ENCODE assay signal across 1 cellular context in the genomic region with DNA sequence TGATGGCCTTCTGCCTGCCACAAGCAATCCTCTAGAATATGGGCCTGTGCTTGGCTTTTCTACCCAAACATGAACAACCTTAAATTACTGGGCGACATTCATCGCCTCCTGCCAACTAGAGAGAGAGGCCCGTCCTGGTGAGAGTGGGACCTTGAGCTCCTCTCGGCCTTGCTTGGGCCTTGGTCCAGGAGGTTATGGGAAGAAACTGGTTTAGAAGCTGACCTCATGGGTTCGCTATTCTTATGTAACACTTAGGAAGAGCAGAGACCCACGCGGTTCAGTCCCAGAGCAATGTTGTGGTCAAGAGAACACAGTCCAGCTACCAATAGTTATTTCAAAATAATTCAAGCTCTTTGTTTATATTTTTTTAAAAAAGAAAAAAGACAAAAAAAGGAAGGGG.
TF ChIP-seq lines count a peak whose summit lies in the region.

No MANE protein-coding gene starts in this region.

TF ChIP-seq in SK-N-SH treated with all-trans-retinoic acid at 6 μM for 48 hours, 23 proteins besides CTCF, POLR2A, EP300 and RAD21 (continued from another document):
- no peak for TF ChIP-seq PPARA (CRISPR knock-in tag; IDR thresholded peaks at IDR 0.05; ENCODE audit: borderline replicate concordance)
- no peak for TF ChIP-seq ESRRG (CRISPR knock-in tag; IDR thresholded peaks at IDR 0.05)
- no peak for TF ChIP-seq ZNF70 (CRISPR knock-in tag; IDR thresholded peaks at IDR 0.05)
- no peak for TF ChIP-seq ISL1 (CRISPR knock-in tag; IDR thresholded peaks at IDR 0.05)
- TF ChIP-seq ZNF8 (CRISPR knock-in tag; IDR thresholded peaks at IDR 0.05), result no peak
- TF ChIP-seq, protein P1, sequence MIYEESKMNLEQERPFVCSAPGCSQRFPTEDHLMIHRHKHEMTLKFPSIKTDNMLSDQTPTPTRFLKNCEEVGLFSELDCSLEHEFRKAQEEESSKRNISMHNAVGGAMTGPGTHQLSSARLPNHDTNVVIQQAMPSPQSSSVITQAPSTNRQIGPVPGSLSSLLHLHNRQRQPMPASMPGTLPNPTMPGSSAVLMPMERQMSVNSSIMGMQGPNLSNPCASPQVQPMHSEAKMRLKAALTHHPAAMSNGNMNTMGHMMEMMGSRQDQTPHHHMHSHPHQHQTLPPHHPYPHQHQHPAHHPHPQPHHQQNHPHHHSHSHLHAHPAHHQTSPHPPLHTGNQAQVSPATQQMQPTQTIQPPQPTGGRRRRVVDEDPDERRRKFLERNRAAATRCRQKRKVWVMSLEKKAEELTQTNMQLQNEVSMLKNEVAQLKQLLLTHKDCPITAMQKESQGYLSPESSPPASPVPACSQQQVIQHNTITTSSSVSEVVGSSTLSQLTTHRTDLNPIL (CRISPR knock-in tag; IDR thresholded peaks at IDR 0.05; ENCODE audit: low read depth), result no peak
- TF ChIP-seq, protein P2, sequence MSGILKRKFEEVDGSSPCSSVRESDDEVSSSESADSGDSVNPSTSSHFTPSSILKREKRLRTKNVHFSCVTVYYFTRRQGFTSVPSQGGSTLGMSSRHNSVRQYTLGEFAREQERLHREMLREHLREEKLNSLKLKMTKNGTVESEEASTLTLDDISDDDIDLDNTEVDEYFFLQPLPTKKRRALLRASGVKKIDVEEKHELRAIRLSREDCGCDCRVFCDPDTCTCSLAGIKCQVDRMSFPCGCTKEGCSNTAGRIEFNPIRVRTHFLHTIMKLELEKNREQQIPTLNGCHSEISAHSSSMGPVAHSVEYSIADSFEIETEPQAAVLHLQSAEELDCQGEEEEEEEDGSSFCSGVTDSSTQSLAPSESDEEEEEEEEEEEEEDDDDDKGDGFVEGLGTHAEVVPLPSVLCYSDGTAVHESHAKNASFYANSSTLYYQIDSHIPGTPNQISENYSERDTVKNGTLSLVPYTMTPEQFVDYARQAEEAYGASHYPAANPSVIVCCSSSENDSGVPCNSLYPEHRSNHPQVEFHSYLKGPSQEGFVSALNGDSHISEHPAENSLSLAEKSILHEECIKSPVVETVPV (CRISPR knock-in tag; IDR thresholded peaks at IDR 0.05), result no peak
- TF ChIP-seq OSR1 (CRISPR knock-in tag; IDR thresholded peaks at IDR 0.05), result no peak
- TF ChIP-seq GLIS3 (CRISPR knock-in tag; IDR thresholded peaks at IDR 0.05), result no peak
